14 cellular contexts compared by ENCODE assay signal in the genomic region with DNA sequence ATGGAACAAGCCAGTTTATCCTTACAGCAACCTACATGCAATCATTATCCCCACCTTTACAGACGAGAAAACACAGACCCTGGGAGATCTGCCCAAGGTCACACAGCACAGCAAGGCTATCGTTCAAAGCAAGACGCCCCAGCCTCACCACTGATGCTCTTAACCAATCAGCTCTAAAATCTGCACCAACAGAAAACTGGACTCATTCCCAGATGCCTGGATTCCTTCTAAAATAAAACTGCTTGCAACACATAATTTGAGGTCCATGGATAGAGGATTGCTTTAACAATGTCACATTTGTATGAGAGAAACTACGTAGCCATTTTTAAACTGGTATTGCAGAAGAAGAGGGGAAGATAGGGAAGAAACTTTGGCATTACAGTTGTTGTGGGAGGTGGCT. TPM values are rescaled to one million over a fixed set of nuclear protein-coding genes. Genes with fewer than 3 reads are reported as not detected.
DNase-seq lines count a peak whose midpoint lies in the region; ATAC-seq and TF ChIP-seq lines count a peak whose summit lies in the region.
"Had no signal": no experiment of that assay in that cellular context is flagged by ENCODE, and none has a peak within 500 bp of the region (broad histone marks: within the 10 kb centered on the region; RNA-seq: fewer than 3 reads in every experiment).

No MANE protein-coding gene starts in this region.

- no peaks in the 10 kb centered on the region for H3K27me3 Mint-ChIP-seq in central memory CD8-positive, alpha-beta T cell
- H3K27me3 Mint-ChIP-seq in naive B cell: no peaks in the 10 kb centered on the region
- H3K27me3 Mint-ChIP-seq in Calu3 (ENCODE audit: unreplicated experiment): no peaks in the 10 kb centered on the region

- peaks cover 34% of the 10 kb centered on the region for H3K36me3 Mint-ChIP-seq in central memory CD8-positive, alpha-beta T cell (ENCODE audit: insufficient read depth)
- peaks cover 16 to 41% of the 10 kb centered on the region in 2 donors for H3K36me3 Mint-ChIP-seq in naive B cell
- H3K36me3 Mint-ChIP-seq in Calu3 (ENCODE audit: insufficient read depth, unreplicated experiment): peaks cover 43% of the 10 kb centered on the region

- H4K8ac ChIP-seq in IMR-90 (ENCODE audit: low read depth in 2 of 2, low read length in 2 of 2): no peak overlapping the region

- no peak for TF ChIP-seq RAD21 in IMR-90 (IDR thresholded peaks at IDR 0.05; ENCODE audit: low read length)

- CTCF ChIA-PET in IMR-90 (lab: Yijun Ruan, JAX) (no interaction called here), Calu3 (lab: Charles Lee) (no interaction called here)

- H3K27me3 ChIP-seq in IMR-90 (ENCODE audit: control insufficient read depth, insufficient read depth, low read length): no peaks in the 10 kb centered on the region
- H3K27me3 ChIP-seq in gastroesophageal sphincter: no peaks in the 10 kb centered on the region
- H3K27me3 ChIP-seq in prostate gland (replicated peaks; ENCODE audit: insufficient read depth): no peaks in the 10 kb centered on the region

- H3K4ac ChIP-seq in IMR-90 (ENCODE audit: low read depth, low read length): no peak overlapping the region

- POLR2A ChIA-PET in IMR-90 (lab: Charles Lee; ENCODE audit: unreplicated experiment): no interaction called here

- no peak overlapping the region for H2BK120ac ChIP-seq in IMR-90 (ENCODE audit: low read depth, low read length)

- H3K18ac ChIP-seq in IMR-90 (ENCODE audit: low read depth, low read length): no peak overlapping the region

- no peak overlapping the region for H2AK9ac ChIP-seq in IMR-90 (replicated peaks; ENCODE audit: low read depth, low read length, poor library complexity)

- no peak overlapping the region for H3K4me3 ChIP-seq in IMR-90 (ENCODE audit: insufficient read depth, low read depth, low read length)
- H3K4me3 ChIP-seq in gastroesophageal sphincter: no peak overlapping the region
- H3K4me3 ChIP-seq in prostate gland: no peak overlapping the region
- H3K4me3 ChIP-seq: GM23248, SK-N-MC had no signal

- no peak overlapping the region for H3K9ac ChIP-seq in IMR-90 (ENCODE audit: low read depth, low read length)
- H3K9ac ChIP-seq: GM23248 had no signal

- H3K79me1 ChIP-seq in IMR-90 (ENCODE audit: low read depth in 1 of 2, low read length in 2 of 2): peaks cover 9 to 94% of the 10 kb centered on the region in 2 experiments

- no peak overlapping the region for H4K5ac ChIP-seq in IMR-90 (ENCODE audit: low read depth, low read length)

- H3K9me3 ChIP-seq in IMR-90 (ENCODE audit: control insufficient read depth, insufficient read depth, low read length) (no peaks in the 10 kb centered on the region), gastroesophageal sphincter (no peaks in the 10 kb centered on the region), prostate gland (no peaks in the 10 kb centered on the region)

- no TSS peak for BruUV-seq in IMR-90 (replicated peaks; lab: Mats Ljungman, UMichigan)
- no TSS peak for BruUV-seq in Calu3 (replicated peaks; lab: Mats Ljungman, UMichigan)

- H2BK5ac ChIP-seq in IMR-90 (ENCODE audit: low read depth, low read length, poor library complexity, severe bottlenecking): peak overlapping the region; percentile 14

- H3K4me1 ChIP-seq in IMR-90 (ENCODE audit: control insufficient read depth, insufficient read depth, low read length) (peaks cover 33% of the 10 kb centered on the region), gastroesophageal sphincter (peaks cover 0 to 42% (median 15%) of the 10 kb centered on the region in 3 donors), prostate gland (replicated peaks) (peaks cover 3% of the 10 kb centered on the region)

- no peak overlapping the region for H4K91ac ChIP-seq in IMR-90 (ENCODE audit: insufficient read depth, low read depth, low read length)

- no peak overlapping the region for H3K56ac ChIP-seq in IMR-90 (ENCODE audit: extremely low read depth, insufficient read depth, low read length)

- H3K4me2 ChIP-seq in IMR-90 (ENCODE audit: low read depth, low read length): no peak overlapping the region; the same call in 1 of the 2 replicates

- TF ChIP-seq POLR2A in IMR-90 (IDR thresholded peaks at IDR 0.05; ENCODE audit: low read depth, low read length) (no peak), gastroesophageal sphincter (IDR thresholded peaks at IDR 0.05) (no peak), prostate gland (IDR thresholded peaks at IDR 0.05) (no peak)

- H3K4me3 Mint-ChIP-seq in central memory CD8-positive, alpha-beta T cell: peak overlapping the region; percentile 97
- peak overlapping the region in 5 of 8 donors; percentile 6 to 45 (median 13) for H3K4me3 Mint-ChIP-seq in naive B cell
- H3K4me3 Mint-ChIP-seq in Calu3 (ENCODE audit: low read depth, unreplicated experiment): no peak overlapping the region
- H3K4me3 Mint-ChIP-seq: natural killer cell treated with Interleukin-12 subunit alpha and Interleukin-12 subunit beta and Interleukin-15 and Interleukin-18, amount 100 ng/mL, for 72 hours had no signal

- H3K23ac ChIP-seq in IMR-90 (ENCODE audit: low read depth, low read length): peak overlapping the region; percentile 22; the same call in 1 of the 2 replicates

- TF ChIP-seq CTCF in IMR-90 (conservative IDR thresholded peaks at IDR 0.05; ENCODE audit: low read depth, low read length): no peak
- no peak for TF ChIP-seq CTCF in Calu3 (IDR thresholded peaks at IDR 0.05; ENCODE audit: unreplicated experiment)
- no peak for TF ChIP-seq CTCF in gastroesophageal sphincter (IDR thresholded peaks at IDR 0.05)
- TF ChIP-seq CTCF in prostate gland (IDR thresholded peaks at IDR 0.05): no peak

- H2BK15ac ChIP-seq in IMR-90 (ENCODE audit: low read depth, low read length): no peak overlapping the region

- intact Hi-C loops in IMR-90 (cut with micrococcal nuclease): loop anchor here (5.0 to 10.0 kb wide), 2 partner anchors 44 to 316 kb away; partner anchors contain the start of gene WFDC1
- intact Hi-C loops in Calu3 (cut with micrococcal nuclease; ENCODE audit: unreplicated experiment): no loop called here
- intact Hi-C loops in prostate gland (cut with DNase I): no loop called here

- ATAC-seq in IMR-90 (ENCODE audit: low read depth) (peak; percentile 15), naive B cell (ENCODE audit: low read depth in 2 of 2) (no peak), gastroesophageal sphincter (no peak)
- no peak for ATAC-seq in central memory CD8-positive, alpha-beta T cell (replicated peaks; ENCODE audit: extremely low read depth, poor library complexity, severe bottlenecking)
- ATAC-seq: natural killer cell treated with Interleukin-12 subunit alpha and Interleukin-12 subunit beta and Interleukin-15 and Interleukin-18, amount 100 ng/mL, for 72 hours had no signal

- no peak overlapping the region for H2AFZ ChIP-seq in IMR-90 (replicated peaks; ENCODE audit: low read length, poor library complexity)
- H2AFZ ChIP-seq: GM23248 had no signal

- peaks cover 54% of the 10 kb centered on the region for H3K9me1 ChIP-seq in IMR-90 (ENCODE audit: insufficient read depth, low read length)

- H3K27ac ChIP-seq in IMR-90 (ENCODE audit: insufficient read depth, low read length) (no peak overlapping the region; the same call in 1 of the 2 replicates), gastroesophageal sphincter (peak overlapping the region in 1 of 4 donors; percentile 10), prostate gland (no peak overlapping the region)
- H3K27ac ChIP-seq: GM23248, SK-N-MC had no signal

- H2AK5ac ChIP-seq in IMR-90 (ENCODE audit: low read depth, low read length): no peak overlapping the region

- no peaks in the 10 kb centered on the region for H3K9me3 Mint-ChIP-seq in central memory CD8-positive, alpha-beta T cell
- peaks cover 0 to 14% (median 5%) of the 10 kb centered on the region in 7 donors for H3K9me3 Mint-ChIP-seq in naive B cell
- peaks cover 3% of the 10 kb centered on the region for H3K9me3 Mint-ChIP-seq in Calu3 (ENCODE audit: low read depth, unreplicated experiment)
- H3K9me3 Mint-ChIP-seq: natural killer cell treated with Interleukin-12 subunit alpha and Interleukin-12 subunit beta and Interleukin-15 and Interleukin-18, amount 100 ng/mL, for 72 hours had no signal

- H3K36me3 ChIP-seq in IMR-90 (ENCODE audit: control insufficient read depth, insufficient read depth, low read length) (peaks cover 44% of the 10 kb centered on the region), gastroesophageal sphincter (no peaks in the 10 kb centered on the region), prostate gland (no peaks in the 10 kb centered on the region)

- no peak overlapping the region for H2BK20ac ChIP-seq in IMR-90 (ENCODE audit: low read depth, low read length)

- peak; percentile 27 for DNase-seq in AG20443 (ENCODE audit: low spot score)
- peak; percentile 61 for DNase-seq in IMR-90
- no peak for DNase-seq in central memory CD8-positive, alpha-beta T cell (ENCODE audit: low spot score in 2 of 2)
- no peak for DNase-seq in naive B cell
- no peak for DNase-seq in Calu3
- DNase-seq in 8988T: no peak
- no peak for DNase-seq in prostate gland (ENCODE audit: low spot score)
- DNase-seq: GM23248, islet precursor cell, NCI-H1092 treated with DMSO at 0.1 percent for 48 hours, NCI-H524 treated with DMSO at 0.1 percent for 48 hours had no signal

- dilution Hi-C loops in IMR-90 (cut with HindIII; ENCODE audit: low sequenced_read_pairs, unreplicated experiment): no loop called here

- peaks cover 90% of the 10 kb centered on the region for H3K4me1 Mint-ChIP-seq in central memory CD8-positive, alpha-beta T cell
- peaks cover 78 to 99% (median 88%) of the 10 kb centered on the region in 3 donors for H3K4me1 Mint-ChIP-seq in naive B cell
- H3K4me1 Mint-ChIP-seq in Calu3 (ENCODE audit: low read depth, unreplicated experiment): peaks cover 64% of the 10 kb centered on the region

- peaks cover 100% of the 10 kb centered on the region for H4K20me1 ChIP-seq in IMR-90 (ENCODE audit: insufficient read depth, low read length)

- in situ Hi-C loops in IMR-90 (cut with MboI; ENCODE audit: low sequenced_read_pairs): no loop called here

- WGBS in IMR-90 (ENCODE audit: extremely low coverage in 2 of 2, insufficient read length in 1 of 2), 2 experiments: 26% methylated on average over 2 of the region's 4 CpGs; no CpG with 5 or more reads in 1 of the 2 experiments
- 10 to 30% methylated on average over 2 to 4 of the region's 4 CpGs for WGBS in gastroesophageal sphincter (ENCODE audit: low coverage in 1 of 2), 2 donors
- 56% methylated on average over 4 of the region's 4 CpGs for WGBS in prostate gland

- H3K27ac Mint-ChIP-seq in central memory CD8-positive, alpha-beta T cell (ENCODE audit: low read depth): peak overlapping the region; percentile 88
- peak overlapping the region; percentile 20 to 94 (median 74) for H3K27ac Mint-ChIP-seq in naive B cell
- H3K27ac Mint-ChIP-seq in Calu3 (ENCODE audit: unreplicated experiment): no peak overlapping the region

- TF ChIP-seq EP300 in gastroesophageal sphincter (IDR thresholded peaks at IDR 0.05): no peak

- H3K14ac ChIP-seq in IMR-90 (replicated peaks; ENCODE audit: low read depth, low read length): 0 out of 2 replicates have a peak overlapping the region, but pooled peaks have one; percentile 16

RNA-seq across cellular contexts. Expression of gene COTL1, which starts 6.8 kb away (rescaled TPM):
- total RNA-seq in IMR-90 (2012; rRNA removed) (144 and 166 TPM in 2 replicates), Calu3 (2022) (312 and 343 TPM in 2 replicates), gastroesophageal sphincter (10 to 100 TPM; 13.1 to 46.2 (median 37.3) TPM), prostate gland (100 to 1,000 TPM in 1 of 2 donors, 10 to 100 TPM in 1; 46.8 to 110 TPM)
- polyA plus RNA-seq in IMR-90 (2012; rRNA removed) (258 and 270 TPM in 2 replicates), naive B cell (ENCODE audit: low read depth in 6 of 6) (100 to 1,000 TPM; 167 to 439 (median 373) TPM)
- 343 and 372 TPM in 2 replicates for polyA plus RNA-seq in IMR-90 (2012; cell fraction: cytosol; rRNA removed)
- polyA plus RNA-seq in IMR-90 (2012; cell fraction: nucleus; rRNA removed; ENCODE audit: low replicate concordance): 158 and 196 TPM in 2 replicates

RNA-seq across cellular contexts. Expression of gene KLHL36, which starts 37.3 kb away (rescaled TPM):
- total RNA-seq in IMR-90 (2012; rRNA removed) (45.9 and 50.3 TPM in 2 replicates), Calu3 (2022) (90.4 and 93.6 TPM in 2 replicates), gastroesophageal sphincter (100 to 1,000 TPM in 1 of 4 donors, 10 to 100 TPM in 3; 70.5 to 114 (median 80.5) TPM), prostate gland (100 to 1,000 TPM in 1 of 2 donors, 10 to 100 TPM in 1; 57.1 to 106 TPM)
- polyA plus RNA-seq in IMR-90 (2012; rRNA removed) (46.3 and 48.9 TPM in 2 replicates), naive B cell (ENCODE audit: low read depth in 6 of 6) (10 to 100 TPM; 29.7 to 40.3 (median 37.5) TPM)
- 23.9 and 49.3 TPM in 2 replicates for polyA plus RNA-seq in IMR-90 (2012; cell fraction: cytosol; rRNA removed)
- 99.5 and 176 TPM in 2 replicates for polyA plus RNA-seq in IMR-90 (2012; cell fraction: nucleus; rRNA removed; ENCODE audit: low replicate concordance)

Comparison
In these comparisons a context has a peak if more than half of its experiments do, and no peak if none do; other contexts are left out.
1. DNase-seq: peak in AG20443 (single experiment) and IMR-90 (single experiment); none in central memory CD8-positive, alpha-beta T cell (0 of 2), naive B cell (single experiment), Calu3 (single experiment), 8988T (single experiment) and prostate gland (single experiment).